ENCODE assay signal across 16 cellular contexts in the genomic region with DNA sequence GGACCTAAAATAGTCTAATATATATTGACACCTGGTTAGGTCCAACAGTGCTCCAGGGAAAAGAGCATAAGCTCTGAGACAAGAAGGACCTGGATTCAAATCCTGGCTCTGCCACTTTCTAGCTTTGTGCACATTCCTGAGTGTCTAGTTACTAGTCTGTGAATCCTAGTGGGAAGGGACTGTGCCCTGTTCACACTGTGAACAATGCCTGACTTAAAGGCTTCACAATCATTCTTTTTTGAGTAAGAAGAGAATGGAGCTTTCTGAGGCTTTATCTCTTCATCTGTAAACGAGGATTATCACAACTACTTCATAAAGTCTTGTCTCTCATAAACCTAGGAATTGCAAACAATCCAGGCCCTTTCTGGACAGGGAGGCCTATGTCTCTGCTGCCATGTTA.
A peak's percentile ranks its signal among the peaks of the same experiment; 100 is the strongest.
DNase-seq lines count a peak whose midpoint lies in the region; ATAC-seq and TF ChIP-seq lines count a peak whose summit lies in the region.
"Had no signal": no experiment of that assay in that cellular context is flagged by ENCODE, and none has a peak within 500 bp of the region (broad histone marks: within the 10 kb centered on the region; RNA-seq: fewer than 3 reads in every experiment).

No MANE protein-coding gene starts in this region.

- peaks cover 33% of the 10 kb centered on the region for H3K4me1 Mint-ChIP-seq in neural progenitor cell
- H3K4me1 Mint-ChIP-seq in CD4-positive, alpha-beta memory T cell, result no peaks in the 10 kb centered on the region
- H3K4me1 Mint-ChIP-seq: CD14-positive monocyte; CD4-positive, CD25-positive, alpha-beta regulatory T cell had no signal

- H3K4me2 ChIP-seq in neural progenitor cell, result no peak overlapping the region
- H3K4me2 ChIP-seq: BLaER1 had no signal

- TF ChIP-seq CTCF in HEK293 (tag by site-specific recombination; IDR thresholded peaks at IDR 0.05) (no peak), LNCaP clone FGC (IDR thresholded peaks at IDR 0.05; ENCODE audit: control insufficient read depth, extremely low read depth, insufficient read depth) (no peak), neural progenitor cell (IDR thresholded peaks at IDR 0.05) (no peak)

- POLR2A ChIA-PET in HEK293 (lab: Yijun Ruan, JAX), result no interaction called here
- POLR2A ChIA-PET in CD4-positive, alpha-beta memory T cell (lab: Charles Lee; ENCODE audit: partially characterized antibody), result no interaction called here

- peak; percentile 21 for DNase-seq in LNCaP clone FGC (ENCODE audit: low read depth)
- peak; percentile 9 for DNase-seq in neural progenitor cell (ENCODE audit: low spot score)
- DNase-seq in CD4-positive, alpha-beta memory T cell, result no peak
- DNase-seq in cerebellar cortex (ENCODE audit: low spot score), result no peak
- DNase-seq: 8988T; BE2C; C1 segment of cervical spinal cord; CD4-positive, CD25-positive, alpha-beta regulatory T cell; CD8-positive, alpha-beta T cell; DMS79 treated with DMSO at 0.1 percent for 48 hours; GF-D8 had no signal

- H3K36me3 Mint-ChIP-seq in neural progenitor cell, result peaks cover 2% of the 10 kb centered on the region
- no peaks in the 10 kb centered on the region for H3K36me3 Mint-ChIP-seq in CD4-positive, alpha-beta memory T cell
- H3K36me3 Mint-ChIP-seq: CD14-positive monocyte; CD4-positive, CD25-positive, alpha-beta regulatory T cell; CD8-positive, alpha-beta T cell had no signal

- H2AFZ ChIP-seq in neural progenitor cell (replicated peaks), result no peak overlapping the region

- H3K4me3 Mint-ChIP-seq in neural progenitor cell, result no peak overlapping the region
- no peak overlapping the region for H3K4me3 Mint-ChIP-seq in CD4-positive, alpha-beta memory T cell
- H3K4me3 Mint-ChIP-seq: CD14-positive monocyte; CD4-positive, CD25-positive, alpha-beta regulatory T cell; CD8-positive, alpha-beta T cell had no signal

- H3K27me3 Mint-ChIP-seq in neural progenitor cell (ENCODE audit: insufficient read depth, low read depth), result peaks cover 4% of the 10 kb centered on the region
- no peaks in the 10 kb centered on the region for H3K27me3 Mint-ChIP-seq in CD4-positive, alpha-beta memory T cell

- H3K27ac Mint-ChIP-seq in neural progenitor cell, result no peak overlapping the region
- H3K27ac Mint-ChIP-seq in CD4-positive, alpha-beta memory T cell, result no peak overlapping the region
- H3K27ac Mint-ChIP-seq: CD14-positive monocyte; CD4-positive, CD25-positive, alpha-beta regulatory T cell; CD8-positive, alpha-beta T cell had no signal

- no peaks in the 10 kb centered on the region for H3K79me2 ChIP-seq in neural progenitor cell (ENCODE audit: low read depth)

- H3K4me1 ChIP-seq in HEK293 (ENCODE audit: control insufficient read depth, insufficient read depth, low read length) (peaks cover 2% of the 10 kb centered on the region; the same call in 1 of the 2 replicates), neural progenitor cell (peaks cover 29% of the 10 kb centered on the region)
- H3K4me1 ChIP-seq in CD4-positive, alpha-beta memory T cell (ENCODE audit: insufficient read depth, low read length), result no peaks in the 10 kb centered on the region
- H3K4me1 ChIP-seq: BE2C, BLaER1 had no signal

- H3K27ac ChIP-seq in HEK293 (ENCODE audit: extremely low read depth, low read depth, low read length) (no peak overlapping the region), neural progenitor cell (peak overlapping the region; percentile 54)
- no peak overlapping the region for H3K27ac ChIP-seq in CD4-positive, alpha-beta memory T cell (ENCODE audit: low read depth, low read length)
- H3K27ac ChIP-seq: BLaER1 had no signal

- peaks cover 33% of the 10 kb centered on the region for H3F3A ChIP-seq in neural progenitor cell (ENCODE audit: low read depth)

- intact Hi-C loops in CD4-positive, alpha-beta memory T cell (cut with micrococcal nuclease), result no loop called here

- H3K9me3 ChIP-seq in HEK293 (ENCODE audit: control insufficient read depth, insufficient read depth, low read depth, low read length) (no peaks in the 10 kb centered on the region), neural progenitor cell (ENCODE audit: low read depth) (no peaks in the 10 kb centered on the region)
- no peaks in the 10 kb centered on the region for H3K9me3 ChIP-seq in CD4-positive, alpha-beta memory T cell (ENCODE audit: control insufficient read depth in 1 of 2, low read length in 2 of 2)
- H3K9me3 ChIP-seq: BE2C, BLaER1, Caco-2 had no signal

- ATAC-seq in HG02610 (IDR thresholded peaks at IDR 0.05; ENCODE audit: unreplicated experiment), result no peak
- ATAC-seq: CD8-positive, alpha-beta T cell had no signal

- no peak overlapping the region for H3K9ac ChIP-seq in neural progenitor cell
- H3K9ac ChIP-seq: BLaER1 had no signal

- H3K9me3 Mint-ChIP-seq in neural progenitor cell, result peaks cover 11% of the 10 kb centered on the region
- H3K9me3 Mint-ChIP-seq in CD4-positive, alpha-beta memory T cell, result peaks cover 0 to 2% (median 0%) of the 10 kb centered on the region in 8 donors
- H3K9me3 Mint-ChIP-seq: CD8-positive, alpha-beta T cell had no signal

- H4K20me1 ChIP-seq in neural progenitor cell (ENCODE audit: low read depth), result no peaks in the 10 kb centered on the region
- H4K20me1 ChIP-seq: BLaER1 had no signal

- no peaks in the 10 kb centered on the region for H3K27me3 ChIP-seq in neural progenitor cell
- H3K27me3 ChIP-seq in CD4-positive, alpha-beta memory T cell (ENCODE audit: insufficient read depth, low read length), result no peaks in the 10 kb centered on the region
- H3K27me3 ChIP-seq: BE2C, BLaER1 had no signal

- H3K4me3 ChIP-seq in HEK293 (ENCODE audit: low read depth, low read length) (no peak overlapping the region), LNCaP clone FGC (ENCODE audit: low read depth, low read length) (no peak overlapping the region), neural progenitor cell (no peak overlapping the region)
- no peak overlapping the region for H3K4me3 ChIP-seq in CD4-positive, alpha-beta memory T cell (ENCODE audit: low read length in 2 of 2)
- H3K4me3 ChIP-seq: BLaER1 had no signal

- H3K36me3 ChIP-seq in HEK293 (ENCODE audit: control insufficient read depth in 2 of 2, insufficient read depth in 1 of 2, low read length in 2 of 2) (no peaks in the 10 kb centered on the region), neural progenitor cell (no peaks in the 10 kb centered on the region)
- no peaks in the 10 kb centered on the region for H3K36me3 ChIP-seq in CD4-positive, alpha-beta memory T cell (ENCODE audit: insufficient read depth, low read length)
- H3K36me3 ChIP-seq: BE2C, BLaER1 had no signal

- CTCF ChIA-PET in HEK293 (lab: Yijun Ruan, JAX), result no interaction called here
- CTCF ChIA-PET in CD4-positive, alpha-beta memory T cell (lab: Charles Lee; ENCODE audit: partially characterized antibody), result no interaction called here

TF ChIP-seq in HEK293, 187 proteins besides CTCF, POLR2A, EP300 and RAD21:
- TF ChIP-seq, protein P1, sequence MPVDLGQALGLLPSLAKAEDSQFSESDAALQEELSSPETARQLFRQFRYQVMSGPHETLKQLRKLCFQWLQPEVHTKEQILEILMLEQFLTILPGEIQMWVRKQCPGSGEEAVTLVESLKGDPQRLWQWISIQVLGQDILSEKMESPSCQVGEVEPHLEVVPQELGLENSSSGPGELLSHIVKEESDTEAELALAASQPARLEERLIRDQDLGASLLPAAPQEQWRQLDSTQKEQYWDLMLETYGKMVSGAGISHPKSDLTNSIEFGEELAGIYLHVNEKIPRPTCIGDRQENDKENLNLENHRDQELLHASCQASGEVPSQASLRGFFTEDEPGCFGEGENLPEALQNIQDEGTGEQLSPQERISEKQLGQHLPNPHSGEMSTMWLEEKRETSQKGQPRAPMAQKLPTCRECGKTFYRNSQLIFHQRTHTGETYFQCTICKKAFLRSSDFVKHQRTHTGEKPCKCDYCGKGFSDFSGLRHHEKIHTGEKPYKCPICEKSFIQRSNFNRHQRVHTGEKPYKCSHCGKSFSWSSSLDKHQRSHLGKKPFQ (tag by site-specific recombination; IDR thresholded peaks at IDR 0.05), result peak; percentile 69; the same call in 1 of the 2 replicates
- no peak for TF ChIP-seq ZNF335 (tag by site-specific recombination; conservative IDR thresholded peaks at IDR 0.05)
- no peak for TF ChIP-seq RBAK (tag by site-specific recombination; IDR thresholded peaks at IDR 0.05)
- no peak for TF ChIP-seq ZNF639 (tag by site-specific recombination; IDR thresholded peaks at IDR 0.05)
- TF ChIP-seq ZNF792 (tag by site-specific recombination; IDR thresholded peaks at IDR 0.05), result no peak
- no peak for TF ChIP-seq ZNF707 (tag by site-specific recombination; IDR thresholded peaks at IDR 0.05)

Comparison
In these comparisons a context has a peak if more than half of its experiments do, and no peak if none do; other contexts are left out.
1. DNase-seq: peak in LNCaP clone FGC (single experiment) and neural progenitor cell (single experiment); none in CD4-positive, alpha-beta memory T cell (0 of 5) and cerebellar cortex (single experiment).